Comparison of ENCODE assay signal across 1 cellular context in the genomic region with DNA sequence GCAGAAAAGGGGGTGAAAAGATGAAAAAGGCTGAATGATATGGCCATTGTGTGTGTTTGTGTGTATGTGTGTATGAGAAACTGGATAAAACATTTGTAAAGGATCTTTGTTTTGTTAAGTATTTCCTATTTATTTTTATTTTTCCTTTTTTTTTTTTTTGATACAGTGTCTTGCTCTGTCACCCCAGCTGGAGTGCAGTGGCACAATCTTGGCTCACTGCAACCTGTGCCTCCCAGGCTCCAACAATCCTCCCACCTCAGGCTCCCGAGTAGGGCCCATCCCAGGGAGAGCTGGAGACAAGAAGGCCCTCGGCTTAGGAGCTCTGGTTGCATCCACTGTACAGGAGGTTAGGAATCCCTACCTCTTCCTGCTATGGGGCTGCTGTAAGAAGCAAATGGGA.
TF ChIP-seq lines count a peak whose summit lies in the region.

No MANE protein-coding gene starts in this region.

TF ChIP-seq in H1, 55 proteins besides CTCF, POLR2A, EP300 and RAD21:
- no peak for TF ChIP-seq YY1 (IDR thresholded peaks at IDR 0.05; ENCODE audit: low read depth, low read length)
- TF ChIP-seq SIRT6 (IDR thresholded peaks at IDR 0.05; ENCODE audit: low read length): no peak
- TF ChIP-seq JUN (IDR thresholded peaks at IDR 0.05; ENCODE audit: low read depth, low read length): no peak
- no peak for TF ChIP-seq KDM5A (IDR thresholded peaks at IDR 0.05; ENCODE audit: low read length)
- TF ChIP-seq, protein P1, sequence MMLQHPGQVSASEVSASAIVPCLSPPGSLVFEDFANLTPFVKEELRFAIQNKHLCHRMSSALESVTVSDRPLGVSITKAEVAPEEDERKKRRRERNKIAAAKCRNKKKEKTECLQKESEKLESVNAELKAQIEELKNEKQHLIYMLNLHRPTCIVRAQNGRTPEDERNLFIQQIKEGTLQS (IDR thresholded peaks at IDR 0.05; ENCODE audit: insufficient read depth, low read depth, low read length): no peak
- no peak for TF ChIP-seq TAF7 (optimal IDR thresholded peaks at IDR 0.05; ENCODE audit: borderline replicate concordance, low read depth, low read length)
- TF ChIP-seq CTBP2 (IDR thresholded peaks at IDR 0.05; ENCODE audit: borderline replicate concordance, insufficient read depth, insufficient read length, low read length): no peak
- TF ChIP-seq RBBP5 (IDR thresholded peaks at IDR 0.05; ENCODE audit: borderline replicate concordance, low read depth, low read length): no peak
- no peak for TF ChIP-seq ATF2 (IDR thresholded peaks at IDR 0.05; ENCODE audit: low read length)
- no peak for TF ChIP-seq BCL11A (IDR thresholded peaks at IDR 0.05; ENCODE audit: low read depth in 2 of 2, low read length in 2 of 2)
- TF ChIP-seq ZNF274 (IDR thresholded peaks at IDR 0.05; ENCODE audit: borderline replicate concordance, extremely low read depth, low read length): no peak
- TF ChIP-seq NRF1 (IDR thresholded peaks at IDR 0.05; ENCODE audit: low read depth, low read length): no peak
